10 cellular contexts compared by ENCODE assay signal in the genomic region with DNA sequence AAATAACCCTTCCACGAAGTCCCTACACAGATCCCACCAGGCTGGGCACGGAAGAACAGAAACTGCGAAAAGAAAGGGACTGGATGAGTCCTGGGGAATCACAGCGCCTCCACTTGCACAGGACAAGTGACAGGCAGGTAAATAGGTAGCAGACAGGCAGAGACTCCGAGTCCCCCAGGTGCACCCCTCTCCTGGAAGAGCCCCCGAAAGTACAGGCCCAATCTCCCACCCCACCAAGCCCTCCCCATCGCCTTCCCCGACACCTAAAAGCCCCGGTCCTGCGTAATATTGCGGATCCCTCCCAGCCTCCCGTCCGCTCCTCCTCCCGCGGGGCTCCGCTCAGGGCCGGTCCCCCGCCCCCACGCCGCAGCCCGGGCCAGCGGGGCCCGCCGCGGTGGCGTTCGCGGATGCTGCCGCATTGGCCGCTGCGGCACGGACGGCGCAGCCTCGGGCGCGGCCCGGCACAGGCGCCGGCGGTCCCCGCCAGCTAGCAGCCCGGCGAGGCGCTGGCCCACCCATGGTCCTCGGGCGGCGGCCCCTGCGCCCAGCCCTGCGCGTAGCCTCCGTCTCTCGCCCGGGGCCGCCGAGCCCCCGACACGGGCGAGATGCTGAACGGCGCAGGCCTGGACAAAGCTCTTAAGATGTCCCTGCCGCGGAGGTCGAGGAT. TPM values are rescaled to one million over a fixed set of nuclear protein-coding genes. Genes with fewer than 3 reads are reported as not detected.
DNase-seq lines count a peak whose midpoint lies in the region; ATAC-seq and TF ChIP-seq lines count a peak whose summit lies in the region.
"Had no signal": no experiment of that assay in that cellular context is flagged by ENCODE, and none has a peak within 500 bp of the region (broad histone marks: within the 10 kb centered on the region; RNA-seq: fewer than 3 reads in every experiment).

A gene (plus strand): TSS at position 367 of the 667 bp plus-strand sequence. CDS start 239 bp downstream, at position 606.

- TF ChIP-seq CTCF in WERI-Rb-1 (IDR thresholded peaks at IDR 0.05; ENCODE audit: low read depth, low read length): peak; percentile 47; the same call in 1 of the 2 replicates
- no peak for TF ChIP-seq CTCF in foreskin keratinocyte (conservative IDR thresholded peaks at IDR 0.05)
- no peak for TF ChIP-seq CTCF in spleen (IDR thresholded peaks at IDR 0.05 in 8 of 11, conservative IDR thresholded peaks at IDR 0.05 in 3 of 11)

- H3K27me3 ChIP-seq in WERI-Rb-1 (ENCODE audit: insufficient read depth, low read depth, severe bottlenecking): no peaks in the 10 kb centered on the region
- peaks cover 85% of the 10 kb centered on the region for H3K27me3 ChIP-seq in foreskin keratinocyte
- peaks cover 5 to 80% (median 55%) of the 10 kb centered on the region in 7 donors for H3K27me3 ChIP-seq in spleen (replicated peaks in 1 of 7)

- H3K4me1 ChIP-seq in foreskin keratinocyte (no peaks in the 10 kb centered on the region), spleen (peaks cover 4 to 17% (median 9%) of the 10 kb centered on the region in 6 donors)

- H3K36me3 ChIP-seq in WERI-Rb-1 (no peaks in the 10 kb centered on the region), spleen (no peaks in the 10 kb centered on the region)
- H3K36me3 ChIP-seq: BLaER1 treated with 17β-estradiol and CSF1 and Interleukin-3, amounts not matched to agents 10 nM and 100 nM had no signal

- H3K27ac ChIP-seq in WERI-Rb-1 (no peak within 1 kb of the TSS), foreskin keratinocyte (no peak within 1 kb of the TSS), spleen (no peak within 1 kb of the TSS)
- H3K27ac ChIP-seq: BLaER1 treated with 17β-estradiol and CSF1 and Interleukin-3, amounts not matched to agents 10 nM and 100 nM had no signal

- peak; percentile 32 for DNase-seq in NCI-H146 (lab: John Stamatoyannopoulos, UW)
- no peak for DNase-seq in NCI-H146 treated with DMSO at 0.1 percent for 48 hours (lab: John Stamatoyannopoulos, UW; ENCODE audit: unreplicated experiment)
- DNase-seq in WERI-Rb-1: peak; percentile 63
- no peak for DNase-seq in foreskin keratinocyte
- DNase-seq in spleen: no peak
- no peak for DNase-seq in NCI-H1048 (lab: John Stamatoyannopoulos, UW)
- no peak for DNase-seq in NOMO-1 (lab: John Stamatoyannopoulos, UW; ENCODE audit: unreplicated experiment in 2 of 2)
- DNase-seq: activated CD8-positive, alpha-beta memory T cell treated with anti-CD3 and anti-CD28 coated beads for 24 hours had no signal

- TF ChIP-seq POLR2A in spleen (IDR thresholded peaks at IDR 0.05): no peak

- peak; percentile 48 for ATAC-seq in foreskin keratinocyte
- no peak for ATAC-seq in HG03159 (IDR thresholded peaks at IDR 0.05; ENCODE audit: unreplicated experiment)

- intact Hi-C loops in spleen (cut with DNase I; ENCODE audit: low total_unique reads): loop anchor here (10.0 kb wide), 2 partner anchors 137 to 367 kb away; no protein-coding TSS in a partner anchor

- H3K9me3 ChIP-seq in WERI-Rb-1 (ENCODE audit: severe bottlenecking): no peaks in the 10 kb centered on the region
- no peaks in the 10 kb centered on the region for H3K9me3 ChIP-seq in spleen

- 1 to 26% (median 3%) methylated on average over 5 to 64 of the region's 64 CpGs for WGBS in spleen, 5 donors

- peak within 1 kb of the TSS; percentile 58 for H3K4me3 ChIP-seq in WERI-Rb-1 (ENCODE audit: low read depth, low read length)
- peak within 1 kb of the TSS in 7 of 8 donors; percentile 15 to 61 (median 28) for H3K4me3 ChIP-seq in spleen
- H3K4me3 ChIP-seq: BLaER1 treated with 17β-estradiol and CSF1 and Interleukin-3, amounts not matched to agents 10 nM and 100 nM had no signal

RNA-seq across cellular contexts. Expression of the gene that starts here (rescaled TPM):
- 0.42 and 0.51 TPM in 2 replicates for total RNA-seq in foreskin keratinocyte
- polyA plus RNA-seq in foreskin keratinocyte: 0.34 and 0.38 TPM in 2 replicates
- under 1 TPM; 0.09 to 0.46 (median 0.30) TPM for total RNA-seq in spleen
- polyA plus RNA-seq in spleen: under 1 TPM; 0.13 to 0.21 (median 0.16) TPM

Comparison
In these comparisons a context has a peak if more than half of its experiments do, and no peak if none do; other contexts are left out.
1. DNase-seq: peak in NCI-H146 (single experiment) and WERI-Rb-1 (single experiment); none in NCI-H146 treated with DMSO at 0.1 percent for 48 hours (single experiment), foreskin keratinocyte (0 of 2), spleen (single experiment), NCI-H1048 (single experiment) and NOMO-1 (0 of 2).
2. Peak in ATAC-seq in foreskin keratinocyte; RNA of the gene not detected or under 1 TPM.